Comparison of ENCODE assay signal across 10 cellular contexts in genomic region chr2:106053116-106053515, GRCh38.
DNase-seq lines count a peak whose midpoint lies in the region; ATAC-seq and TF ChIP-seq lines count a peak whose summit lies in the region.
"Had no signal": no experiment of that assay in that cellular context is flagged by ENCODE, and none has a peak within 500 bp of the region (broad histone marks: within the 10 kb centered on the region; RNA-seq: fewer than 3 reads in every experiment).

No MANE protein-coding gene starts in this region.

- BruUV-seq in A673 (replicated peaks; lab: Mats Ljungman, UMichigan) = no TSS peak

- DNase-seq in A673 (ENCODE audit: low spot score) (peak; percentile 76), H4 (ENCODE audit: low spot score) (peak; percentile 81), SW480 (ENCODE audit: low spot score) (peak; percentile 89), fibroblast of mammary gland (ENCODE audit: low read depth) (peak; percentile 48), esophagus squamous epithelium (lab: John Stamatoyannopoulos, UW) (no peak), NCI-H2081 treated with DMSO at 0.1 percent for 48 hours (lab: John Stamatoyannopoulos, UW) (no peak), thyroid gland (no peak)
- DNase-seq: OCI-M1, retina had no signal

- no peaks in the 10 kb centered on the region for H3K9me3 ChIP-seq in A673 (ENCODE audit: low read depth, low read length, poor library complexity, severe bottlenecking)
- H3K9me3 ChIP-seq in esophagus squamous epithelium = no peaks in the 10 kb centered on the region
- H3K9me3 ChIP-seq in thyroid gland = no peaks in the 10 kb centered on the region

- H3K27ac ChIP-seq in A673 (ENCODE audit: low read depth, low read length, poor library complexity, severe bottlenecking) = no peak overlapping the region
- no peak overlapping the region for H3K27ac ChIP-seq in esophagus squamous epithelium
- H3K27ac ChIP-seq in thyroid gland = no peak overlapping the region

- H3K4me3 ChIP-seq in A673 (ENCODE audit: low read depth, low read length, poor library complexity, severe bottlenecking) (no peak overlapping the region), fibroblast of mammary gland (ENCODE audit: control insufficient read depth, low read depth, low read length) (no peak overlapping the region), esophagus squamous epithelium (no peak overlapping the region), thyroid gland (replicated peaks in 1 of 3) (no peak overlapping the region)

- TF ChIP-seq POLR2A in esophagus squamous epithelium (IDR thresholded peaks at IDR 0.05) (no peak), thyroid gland (IDR thresholded peaks at IDR 0.05) (no peak)

- no peak for ATAC-seq in GM21737 (IDR thresholded peaks at IDR 0.05; ENCODE audit: unreplicated experiment)

- 46 to 55% methylated on average over 2 of the region's 2 CpGs for WGBS in esophagus squamous epithelium, 2 donors
- 77 to 88% methylated on average over 2 of the region's 2 CpGs for WGBS in thyroid gland, 2 donors

- intact Hi-C loops in A673 (cut with micrococcal nuclease; ENCODE audit: unreplicated experiment) = no loop called here
- intact Hi-C loops in esophagus squamous epithelium (cut with DNase I) = no loop called here
- intact Hi-C loops in thyroid gland (cut with DNase I) = no loop called here

- POLR2A ChIA-PET in A673 (lab: Charles Lee; ENCODE audit: low non-redundant PET) = no interaction called here

- no peak for TF ChIP-seq CTCF in A673 (conservative IDR thresholded peaks at IDR 0.05; ENCODE audit: low read depth, low read length)
- TF ChIP-seq CTCF in fibroblast of mammary gland (conservative IDR thresholded peaks at IDR 0.05; ENCODE audit: control insufficient read depth, insufficient read depth, low read depth, low read length) = no peak
- no peak for TF ChIP-seq CTCF in esophagus squamous epithelium (IDR thresholded peaks at IDR 0.05)
- no peak for TF ChIP-seq CTCF in thyroid gland (IDR thresholded peaks at IDR 0.05)

- CTCF ChIA-PET in A673 (lab: Charles Lee) = no interaction called here

- H3K27me3 ChIP-seq in A673 (replicated peaks; ENCODE audit: insufficient read depth, low read depth, low read length, poor library complexity) (no peaks in the 10 kb centered on the region), esophagus squamous epithelium (no peaks in the 10 kb centered on the region), thyroid gland (no peaks in the 10 kb centered on the region)

- no peaks in the 10 kb centered on the region for H3K4me1 ChIP-seq in A673 (ENCODE audit: insufficient read depth, low read length, poor library complexity, severe bottlenecking)
- H3K4me1 ChIP-seq in esophagus squamous epithelium = peaks cover 0 to 14% (median 3%) of the 10 kb centered on the region in 3 donors
- no peaks in the 10 kb centered on the region for H3K4me1 ChIP-seq in thyroid gland

- H3K36me3 ChIP-seq in A673 (ENCODE audit: insufficient read depth, low read length, poor library complexity, severe bottlenecking) = no peaks in the 10 kb centered on the region
- H3K36me3 ChIP-seq in esophagus squamous epithelium = no peaks in the 10 kb centered on the region
- H3K36me3 ChIP-seq in thyroid gland = no peaks in the 10 kb centered on the region

Comparison
In these comparisons a context has a peak if more than half of its experiments do, and no peak if none do; other contexts are left out.
1. DNase-seq: peak in A673 (single experiment), H4 (single experiment), SW480 (single experiment) and fibroblast of mammary gland (single experiment); none in esophagus squamous epithelium (single experiment), NCI-H2081 treated with DMSO at 0.1 percent for 48 hours (single experiment) and thyroid gland (0 of 2).